In the genomic region with DNA sequence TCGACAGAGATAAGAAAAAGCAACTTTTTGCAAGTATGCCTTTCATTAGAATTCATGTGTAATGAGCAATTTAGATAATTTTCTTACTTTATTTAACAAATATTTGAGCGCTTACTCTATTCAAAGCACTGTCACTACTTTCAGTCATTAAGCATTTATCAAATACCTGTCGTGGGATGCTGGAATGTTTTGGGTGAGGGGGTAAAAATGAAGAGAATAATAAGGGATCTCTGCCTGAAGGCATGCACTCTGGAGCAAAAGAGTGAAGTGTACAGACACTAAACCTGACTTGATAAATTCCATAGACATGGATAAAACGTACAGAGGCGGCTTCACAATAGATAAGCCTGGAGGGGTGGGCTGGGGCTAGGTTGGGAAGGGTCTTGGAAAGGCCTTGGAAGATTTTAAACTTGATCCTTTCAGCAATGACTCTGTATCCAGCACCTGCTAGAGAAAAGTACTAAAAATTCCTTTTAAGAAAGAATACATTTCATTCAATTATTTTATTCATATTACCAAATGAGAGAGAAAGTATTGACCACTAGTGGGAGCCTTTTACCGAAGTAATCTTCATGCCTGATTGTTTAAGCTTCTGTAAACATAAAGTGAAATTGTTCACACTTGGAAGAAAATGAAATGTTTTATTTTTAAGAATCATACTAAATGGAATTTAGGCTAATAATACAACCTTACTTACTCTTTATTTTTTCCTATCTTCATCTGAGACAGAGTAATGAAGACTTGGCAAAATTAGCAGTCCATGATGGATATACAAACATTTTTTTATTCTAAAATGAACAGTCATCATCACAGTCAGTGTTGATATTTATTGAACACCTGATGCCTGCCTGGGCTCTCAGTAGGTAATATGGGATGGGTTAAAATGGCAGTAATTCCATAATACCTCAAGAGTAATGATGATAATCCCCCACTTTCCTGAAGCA, we compare ENCODE assay signal across 8 cellular contexts.
DNase-seq lines count a peak whose midpoint lies in the region; ATAC-seq, FAIRE-seq and TF ChIP-seq lines count a peak whose summit lies in the region.

No MANE protein-coding gene starts in this region.

- BruUV-seq in Caco-2 (replicated peaks; lab: Mats Ljungman, UMichigan) = no TSS peak

- POLR2A ChIA-PET in Caco-2 (lab: Charles Lee) = no interaction called here

- H3K36me3 ChIP-seq in Caco-2 (ENCODE audit: control insufficient read depth, insufficient read depth, low read length) (no peaks in the 10 kb centered on the region; the same call in 1 of the 2 replicates), suprapubic skin (peaks cover 21% of the 10 kb centered on the region)

- 72% methylated on average over 6 of the region's 6 CpGs for WGBS in suprapubic skin

- H3K4me1 Mint-ChIP-seq in Caco-2 (ENCODE audit: low read depth, unreplicated experiment) = no peaks in the 10 kb centered on the region

- DNase-seq in Caco-2 = no peak
- peak; percentile 33 for DNase-seq in HTR-8/SVneo (ENCODE audit: insufficient read length, low spot score)
- peak; percentile 46 for DNase-seq in RPMI8226
- DNase-seq in fibroblast of peridontal ligament (ENCODE audit: extremely low read depth) = peak; percentile 63
- peak; percentile 84 for DNase-seq in superior temporal gyrus (ENCODE audit: extremely low spot score)
- no peak for DNase-seq in activated gamma-delta T cell treated with Interleukin-2 at 50 U/mL for 16 hours
- DNase-seq in suprapubic skin (ENCODE audit: low spot score in 2 of 2) = no peak

- no peak overlapping the region for H3K27ac Mint-ChIP-seq in Caco-2 (ENCODE audit: unreplicated experiment)

- intact Hi-C loops in Caco-2 (cut with micrococcal nuclease; ENCODE audit: unreplicated experiment) = loop anchor here (2.0 to 10.0 kb wide), 6 partner anchors 118 to 536 kb away; a partner anchor contains a TSS

- TF ChIP-seq CTCF in Caco-2 (IDR thresholded peaks at IDR 0.05; ENCODE audit: insufficient read depth in 1 of 2, low read depth in 1 of 2, low read length in 1 of 2, severe bottlenecking in 1 of 2, unreplicated experiment in 1 of 2) = peak; percentile 13 to 41
- TF ChIP-seq CTCF in suprapubic skin (IDR thresholded peaks at IDR 0.05) = peak in 1 of 2 donors; percentile 44

- H3K27me3 Mint-ChIP-seq in Caco-2 (ENCODE audit: insufficient read depth, unreplicated experiment) = no peaks in the 10 kb centered on the region

- no peaks in the 10 kb centered on the region; the same call in 1 of the 2 replicates for H3K9me3 ChIP-seq in Caco-2
- H3K9me3 ChIP-seq in suprapubic skin = no peaks in the 10 kb centered on the region

- no peak for FAIRE-seq in HTR-8/SVneo (lab: Jason Lieb, UNC)

- H3K27ac ChIP-seq in suprapubic skin = no peak overlapping the region

- ATAC-seq in HG02763 (IDR thresholded peaks at IDR 0.05; ENCODE audit: unreplicated experiment) = no peak

- H3K27me3 ChIP-seq in Caco-2 (replicated peaks; ENCODE audit: control insufficient read depth, insufficient read depth, low read length) (no peaks in the 10 kb centered on the region), suprapubic skin (no peaks in the 10 kb centered on the region)

- H3K36me3 Mint-ChIP-seq in Caco-2 (ENCODE audit: insufficient read depth, unreplicated experiment) = peaks cover 21% of the 10 kb centered on the region

- CTCF ChIA-PET in Caco-2 (lab: Charles Lee) = interaction anchor here (0.6 to 1.0 kb wide), 6 partner anchors 119 to 932 kb away, joined by 3 read pairs; no protein-coding TSS in a partner anchor

- TF ChIP-seq POLR2A in suprapubic skin (IDR thresholded peaks at IDR 0.05) = no peak

- H3K9me3 Mint-ChIP-seq in Caco-2 (ENCODE audit: unreplicated experiment) = no peaks in the 10 kb centered on the region

- no peak for TF ChIP-seq EP300 in suprapubic skin (IDR thresholded peaks at IDR 0.05)

- H3K4me1 ChIP-seq in Caco-2 (no peaks in the 10 kb centered on the region), suprapubic skin (no peaks in the 10 kb centered on the region)

- H3K4me3 Mint-ChIP-seq in Caco-2 (ENCODE audit: unreplicated experiment) = no peak overlapping the region

- H3K4me3 ChIP-seq in Caco-2 (ENCODE audit: low read depth, low read length) (no peak overlapping the region), suprapubic skin (no peak overlapping the region)

Comparison
In these comparisons a context has a peak if more than half of its experiments do, and no peak if none do; other contexts are left out.
1. DNase-seq: peak in HTR-8/SVneo (single experiment), RPMI8226 (single experiment), fibroblast of peridontal ligament (single experiment) and superior temporal gyrus (single experiment); none in Caco-2 (0 of 2), activated gamma-delta T cell treated with Interleukin-2 at 50 U/mL for 16 hours (single experiment) and suprapubic skin (0 of 2).